In the genomic region with DNA sequence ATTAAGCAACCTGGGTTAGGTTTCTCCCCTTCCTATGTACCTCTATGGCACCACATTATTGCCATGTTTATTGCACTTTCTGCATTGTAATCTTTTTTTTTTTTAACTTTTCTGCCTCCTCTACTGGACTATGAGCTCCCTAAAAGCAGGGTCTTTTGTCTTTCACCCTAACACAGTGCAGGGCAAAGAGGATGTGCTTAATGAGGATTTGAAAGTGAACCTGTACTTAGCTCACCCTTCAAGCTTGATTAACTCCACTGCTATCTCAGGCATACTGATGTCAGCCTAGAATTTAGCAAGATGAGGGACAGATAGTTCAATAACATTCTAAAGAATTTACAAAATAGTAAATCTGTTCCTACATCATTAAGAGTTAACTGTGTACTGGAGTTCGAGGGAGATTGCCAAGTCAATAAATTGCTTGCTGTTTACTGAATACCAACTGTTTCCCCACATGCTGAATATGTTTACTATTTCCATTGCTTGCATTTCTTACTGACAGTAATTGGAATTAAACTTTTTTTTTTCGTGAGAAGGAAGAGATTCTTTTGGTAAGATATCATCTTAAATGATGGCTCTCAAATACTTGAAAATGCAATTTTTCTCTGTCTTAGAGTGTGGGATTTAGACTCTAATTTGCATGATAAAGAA, we compare ENCODE assay signal across 13 cellular contexts. TPM values are rescaled to one million over a fixed set of nuclear protein-coding genes. Genes with fewer than 3 reads are reported as not detected.
A peak's percentile ranks its signal among the peaks of the same experiment; 100 is the strongest.
DNase-seq lines count a peak whose midpoint lies in the region; ATAC-seq and TF ChIP-seq lines count a peak whose summit lies in the region.
"Had no signal": no experiment of that assay in that cellular context is flagged by ENCODE, and none has a peak within 500 bp of the region (broad histone marks: within the 10 kb centered on the region; RNA-seq: fewer than 3 reads in every experiment).

No MANE protein-coding gene starts in this region.

- ATAC-seq in GM18511 (IDR thresholded peaks at IDR 0.05; ENCODE audit: unreplicated experiment): peak; percentile 100
- peak; percentile 79 for ATAC-seq in GM21381 (IDR thresholded peaks at IDR 0.05; ENCODE audit: unreplicated experiment)
- ATAC-seq in HG03060 (IDR thresholded peaks at IDR 0.05; ENCODE audit: low read depth, unreplicated experiment): peak; percentile 96
- ATAC-seq in activated CD4-positive, alpha-beta T cell treated with anti-CD3 and anti-CD28 coated beads for 36 hours: no peak
- no peak for ATAC-seq in stimulated activated naive CD8-positive, alpha-beta T cell treated with anti-CD3 and anti-CD28 coated beads, Interleukin-15, Interleukin-2, amounts not matched to agents 100 U/mL and 50 U/mL, for 24 hours
- ATAC-seq in psoas muscle: no peak

- no peaks in the 10 kb centered on the region for H3K36me3 ChIP-seq in psoas muscle (ENCODE audit: insufficient read depth in 1 of 2, low read depth in 1 of 2)
- H3K36me3 ChIP-seq: stomach had no signal

- POLR2A ChIA-PET in activated CD4-positive, alpha-beta T cell treated with anti-CD3 and anti-CD28 coated beads for 36 hours (lab: Charles Lee): no interaction called here

- no peak overlapping the region for H3K4me3 ChIP-seq in psoas muscle
- H3K4me3 ChIP-seq: stomach had no signal

- DNase-seq in dedifferentiated amniotic fluid mesenchymal stem cell (ENCODE audit: extremely low spot score) (peak; percentile 32), psoas muscle (no peak), occipital lobe (lab: John Stamatoyannopoulos, UW) (no peak)
- DNase-seq in activated CD4-positive, alpha-beta T cell treated with anti-CD3 and anti-CD28 coated beads for 36 hours: no peak
- no peak for DNase-seq in stimulated activated naive CD8-positive, alpha-beta T cell treated with anti-CD3 and anti-CD28 coated beads, Interleukin-15, Interleukin-2, amounts not matched to agents 100 U/mL and 50 U/mL, for 24 hours
- DNase-seq: activated CD4-positive, CD25-positive, alpha-beta regulatory T cell; activated naive CD4-positive, alpha-beta T cell treated with anti-CD3 and anti-CD28 coated beads, Interleukin-2, amount 50 U/mL, for 16 hours; DMS79; stomach had no signal

- no peaks in the 10 kb centered on the region for H3K27me3 ChIP-seq in psoas muscle (ENCODE audit: insufficient read depth in 3 of 3, low read length in 2 of 3)
- H3K27me3 ChIP-seq: stomach had no signal

- H3K9me3 ChIP-seq in psoas muscle: no peaks in the 10 kb centered on the region
- H3K9me3 ChIP-seq: stomach had no signal

- WGBS in psoas muscle, 3 donors: 41 to 56% (median 44%) methylated on average over 2 of the region's 2 CpGs

- CTCF ChIA-PET in activated CD4-positive, alpha-beta T cell treated with anti-CD3 and anti-CD28 coated beads for 36 hours (lab: Charles Lee): interaction anchor here (0.6 to 0.7 kb wide), 3 partner anchors 10 to 98 kb away, joined by 3 to 6 read pairs (median 4); no protein-coding TSS in a partner anchor

- H3K27ac ChIP-seq in psoas muscle: no peak overlapping the region
- H3K27ac ChIP-seq: HL-60, stomach had no signal

- no peaks in the 10 kb centered on the region for H3K4me1 ChIP-seq in psoas muscle

- no peaks in the 10 kb centered on the region for H3K36me3 Mint-ChIP-seq in activated CD4-positive, alpha-beta T cell treated with anti-CD3 and anti-CD28 coated beads for 36 hours (ENCODE audit: low read depth)

- peaks cover 9% of the 10 kb centered on the region for H3K27me3 Mint-ChIP-seq in activated CD4-positive, alpha-beta T cell treated with anti-CD3 and anti-CD28 coated beads for 36 hours

- no peak for TF ChIP-seq CTCF in psoas muscle (IDR thresholded peaks at IDR 0.05)

- H3K4me3 Mint-ChIP-seq in activated CD4-positive, alpha-beta T cell treated with anti-CD3 and anti-CD28 coated beads for 36 hours: no peak overlapping the region

- no peaks in the 10 kb centered on the region for H3K9me3 Mint-ChIP-seq in activated CD4-positive, alpha-beta T cell treated with anti-CD3 and anti-CD28 coated beads for 36 hours (ENCODE audit: low read depth)

- intact Hi-C loops in activated CD4-positive, alpha-beta T cell treated with anti-CD3 and anti-CD28 coated beads for 36 hours (cut with DNase I, micrococcal nuclease): no loop called here
- intact Hi-C loops in psoas muscle (cut with DNase I): no loop called here

- no peak overlapping the region for H3K27ac Mint-ChIP-seq in activated CD4-positive, alpha-beta T cell treated with anti-CD3 and anti-CD28 coated beads for 36 hours

- H3K4me1 Mint-ChIP-seq in activated CD4-positive, alpha-beta T cell treated with anti-CD3 and anti-CD28 coated beads for 36 hours: no peaks in the 10 kb centered on the region

RNA-seq across cellular contexts. Expression of a gene that starts 15.7 kb away (rescaled TPM):
- 1 to 10 TPM; 1.1 TPM for total RNA-seq in activated CD4-positive, alpha-beta T cell treated with anti-CD3 and anti-CD28 coated beads for 36 hours
- 1 to 10 TPM; 3.6 to 6.8 (median 5.1) TPM for total RNA-seq in psoas muscle
- polyA plus RNA-seq in psoas muscle: 1 to 10 TPM; 3.1 to 5.1 (median 3.5) TPM
- total RNA-seq in occipital lobe: 0.94 TPM

Comparison
In these comparisons a context has a peak if more than half of its experiments do, and no peak if none do; other contexts are left out.
1. ATAC-seq: peak in GM18511 (single experiment), GM21381 (single experiment) and HG03060 (single experiment); none in activated CD4-positive, alpha-beta T cell treated with anti-CD3 and anti-CD28 coated beads for 36 hours (single experiment), stimulated activated naive CD8-positive, alpha-beta T cell treated with anti-CD3 and anti-CD28 coated beads, Interleukin-15, Interleukin-2, amounts not matched to agents 100 U/mL and 50 U/mL, for 24 hours (single experiment) and psoas muscle (0 of 4).